1 cellular context compared by ENCODE assay signal in genomic region chr1:161486806-161487482, GRCh38.
TF ChIP-seq lines count a peak whose summit lies in the region.

No MANE protein-coding gene starts in this region.

TF ChIP-seq in SK-N-SH treated with all-trans-retinoic acid at 6 μM for 48 hours, 23 proteins besides CTCF, POLR2A, EP300 and RAD21 (continued from another document):
- TF ChIP-seq POU6F1 (CRISPR knock-in tag; IDR thresholded peaks at IDR 0.05; ENCODE audit: borderline replicate concordance, low read depth) = no peak
- TF ChIP-seq ISL1 (CRISPR knock-in tag; IDR thresholded peaks at IDR 0.05) = no peak
- no peak for TF ChIP-seq ESRRG (CRISPR knock-in tag; IDR thresholded peaks at IDR 0.05)
- TF ChIP-seq SNAI2 (CRISPR knock-in tag; IDR thresholded peaks at IDR 0.05) = no peak
- no peak for TF ChIP-seq PPARA (CRISPR knock-in tag; IDR thresholded peaks at IDR 0.05; ENCODE audit: borderline replicate concordance)
- no peak for TF ChIP-seq TCF4 (CRISPR knock-in tag; IDR thresholded peaks at IDR 0.05; ENCODE audit: borderline replicate concordance)
- no peak for TF ChIP-seq CSDC2 (CRISPR knock-in tag; IDR thresholded peaks at IDR 0.05)
- TF ChIP-seq ZFP3 (CRISPR knock-in tag; IDR thresholded peaks at IDR 0.05) = no peak
